In genomic region chr1:81921344-81921743, GRCh38 we compare ENCODE assay signal across 17 cellular contexts.
"Had no signal": no experiment of that assay in that cellular context is flagged by ENCODE, and none has a peak within 500 bp of the region (broad histone marks: within the 10 kb centered on the region; RNA-seq: fewer than 3 reads in every experiment).

No MANE protein-coding gene starts in this region.

- H3K36me3 Mint-ChIP-seq: immature natural killer cell; naive thymus-derived CD4-positive, alpha-beta T cell had no signal

- DNase-seq: activated CD4-positive, alpha-beta memory T cell treated with anti-CD3 and anti-CD28 coated beads, Interleukin-2, amount 10 ng/mL, durations not matched to agents 7 days and 5 days; activated CD4-positive, alpha-beta T cell treated with anti-CD3 and anti-CD28 coated beads for 36 hours; activated effector memory CD4-positive, alpha-beta T cell treated with Interleukin-2 at 50 U/mL for 16 hours; activated naive CD4-positive, alpha-beta T cell treated with anti-CD3 and anti-CD28 coated beads, Interleukin-2, amount 50 U/mL, for 16 hours; activated T-cell treated with anti-CD3 and anti-CD28 coated beads, Interleukin-2, amount 50 U/mL, for 4 hours; central memory CD4-positive, alpha-beta T cell; colonic mucosa; effector CD8-positive, alpha-beta T cell; foreskin melanocyte; immature natural killer cell; mucosa of descending colon; naive thymus-derived CD4-positive, alpha-beta T cell; stimulated activated CD4-positive, alpha-beta T cell treated with anti-CD3 and anti-CD28 coated beads, Interleukin-4, amount 100 ng/mL, for 24 hours; stimulated activated naive CD4-positive, alpha-beta T cell; T-helper 17 cell had no signal

- H3K4me3 ChIP-seq: colonic mucosa, mucosa of descending colon, skin epidermis, tibial nerve had no signal

- H3K36me3 ChIP-seq: colonic mucosa, tibial nerve had no signal

- H3K4me1 ChIP-seq: colonic mucosa had no signal

- H3K9me3 ChIP-seq: colonic mucosa, mucosa of descending colon, tibial nerve had no signal

- ATAC-seq: activated CD4-positive, alpha-beta T cell treated with anti-CD3 and anti-CD28 coated beads for 36 hours; activated T-cell treated with anti-CD3 and anti-CD28 coated beads, Interleukin-2, amount 50 U/mL, for 4 hours; mucosa of descending colon; naive thymus-derived CD4-positive, alpha-beta T cell; T-helper 17 cell had no signal

- H3K9me3 Mint-ChIP-seq: activated CD4-positive, alpha-beta memory T cell treated with anti-CD3 and anti-CD28 coated beads, Interleukin-2, amount 10 ng/mL, durations not matched to agents 7 days and 5 days; activated T-cell treated with anti-CD3 and anti-CD28 coated beads, Interleukin-2, amount 50 U/mL, for 4 hours; naive thymus-derived CD4-positive, alpha-beta T cell had no signal

- H3K27me3 ChIP-seq: colonic mucosa, tibial nerve had no signal

- H3K4me1 Mint-ChIP-seq: activated CD4-positive, alpha-beta memory T cell treated with anti-CD3 and anti-CD28 coated beads, Interleukin-2, amount 10 ng/mL, durations not matched to agents 7 days and 5 days; activated CD4-positive, alpha-beta T cell treated with anti-CD3 and anti-CD28 coated beads for 36 hours; immature natural killer cell; naive thymus-derived CD4-positive, alpha-beta T cell; T-helper 17 cell had no signal

- H3K27ac ChIP-seq: colonic mucosa, skin epidermis, tibial nerve had no signal

- H3K27ac Mint-ChIP-seq: activated CD4-positive, alpha-beta memory T cell treated with anti-CD3 and anti-CD28 coated beads, Interleukin-2, amount 10 ng/mL, durations not matched to agents 7 days and 5 days; activated CD4-positive, alpha-beta T cell treated with anti-CD3 and anti-CD28 coated beads for 36 hours; immature natural killer cell; naive thymus-derived CD4-positive, alpha-beta T cell; T-helper 17 cell had no signal

- H3K27me3 Mint-ChIP-seq: activated CD4-positive, alpha-beta memory T cell treated with anti-CD3 and anti-CD28 coated beads, Interleukin-2, amount 10 ng/mL, durations not matched to agents 7 days and 5 days; activated CD4-positive, alpha-beta T cell treated with anti-CD3 and anti-CD28 coated beads for 36 hours; naive thymus-derived CD4-positive, alpha-beta T cell; T-helper 17 cell had no signal

- H3K4me3 Mint-ChIP-seq: activated CD4-positive, alpha-beta memory T cell treated with anti-CD3 and anti-CD28 coated beads, Interleukin-2, amount 10 ng/mL, durations not matched to agents 7 days and 5 days; activated CD4-positive, alpha-beta T cell treated with anti-CD3 and anti-CD28 coated beads for 36 hours; activated T-cell treated with anti-CD3 and anti-CD28 coated beads, Interleukin-2, amount 50 U/mL, for 4 hours; immature natural killer cell; naive thymus-derived CD4-positive, alpha-beta T cell; T-helper 17 cell had no signal
